In the genomic region with DNA sequence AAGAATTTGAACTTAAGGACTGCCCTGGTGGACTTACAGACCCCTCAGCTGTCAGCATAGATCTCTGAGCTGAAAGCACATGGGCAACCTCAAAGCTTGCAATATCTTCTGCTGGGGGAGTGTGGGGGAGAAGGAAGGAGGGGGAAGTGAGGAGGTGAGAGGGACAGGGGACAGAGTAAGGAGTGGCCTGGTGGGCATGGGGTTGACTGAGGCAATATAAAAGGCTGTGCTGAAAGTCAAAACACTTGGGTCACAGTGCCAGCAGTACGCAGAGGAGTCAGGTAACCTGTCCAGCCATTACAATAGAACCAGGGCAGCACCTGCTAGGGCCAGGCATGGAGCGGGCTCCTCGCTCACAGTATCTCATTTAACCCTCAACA, we compare ENCODE assay signal across 17 cellular contexts. TPM values are rescaled to one million over a fixed set of nuclear protein-coding genes. Genes with fewer than 3 reads are reported as not detected.
A peak's percentile ranks its signal among the peaks of the same experiment; 100 is the strongest.
DNase-seq lines count a peak whose midpoint lies in the region; ATAC-seq, FAIRE-seq and TF ChIP-seq lines count a peak whose summit lies in the region.
"Had no signal": no experiment of that assay in that cellular context is flagged by ENCODE, and none has a peak within 500 bp of the region (broad histone marks: within the 10 kb centered on the region; RNA-seq: fewer than 3 reads in every experiment).

No MANE protein-coding gene starts in this region.

- H3K79me2 ChIP-seq in astrocyte (ENCODE audit: insufficient read depth, low read length), result no peaks in the 10 kb centered on the region

- H3K4me2 ChIP-seq in A549, result peak overlapping the region; percentile 75
- peak overlapping the region; percentile 72 for H3K4me2 ChIP-seq in astrocyte (ENCODE audit: low read length)

- TF ChIP-seq RAD21 in A549 (conservative IDR thresholded peaks at IDR 0.05 in 1 of 2, IDR thresholded peaks at IDR 0.05 in 1 of 2), result no peak

- peaks cover 33% of the 10 kb centered on the region for H3K4me1 Mint-ChIP-seq in astrocyte (ENCODE audit: low read depth, unreplicated experiment)
- H3K4me1 Mint-ChIP-seq in activated CD8-positive, alpha-beta T cell treated with anti-CD3 and anti-CD28 coated beads, Interleukin-2, amount 10 ng/mL, durations not matched to agents 7 days and 5 days (ENCODE audit: low read depth), result no peaks in the 10 kb centered on the region
- H3K4me1 Mint-ChIP-seq in activated CD4-positive, alpha-beta T cell treated with anti-CD3 and anti-CD28 coated beads, Interleukin-2, amount 10 ng/mL, durations not matched to agents 24 days and 14 days, result no peaks in the 10 kb centered on the region
- H3K4me1 Mint-ChIP-seq: activated naive CD4-positive, alpha-beta T cell treated with anti-CD3 and anti-CD28 coated beads, Interleukin-2, amount 50 U/mL, for 24 hours had no signal

- no peaks in the 10 kb centered on the region for H3K36me3 ChIP-seq in astrocyte (ENCODE audit: insufficient read depth, low read length)
- H3K36me3 ChIP-seq in right atrium auricular region, result no peaks in the 10 kb centered on the region
- H3K36me3 ChIP-seq in sigmoid colon, result no peaks in the 10 kb centered on the region
- H3K36me3 ChIP-seq: neutrophil had no signal

- CTCF ChIA-PET in A549 (lab: Yijun Ruan, JAX), result interaction anchor here (0.6 to 2.8 kb wide), 8 partner anchors 9 to 169 kb away, joined by 3 to 14 read pairs (median 4); partner anchors contain the start of gene PPP1R3C
- CTCF ChIA-PET in activated CD8-positive, alpha-beta T cell treated with anti-CD3 and anti-CD28 coated beads, Interleukin-2, amount 10 ng/mL, durations not matched to agents 7 days and 5 days (lab: Charles Lee), result no interaction called here

- TF ChIP-seq CTCF in A549 (IDR thresholded peaks at IDR 0.05), result no peak
- TF ChIP-seq CTCF in astrocyte (IDR thresholded peaks at IDR 0.05; ENCODE audit: insufficient read depth, low read depth, low read length), result no peak
- TF ChIP-seq CTCF in right atrium auricular region (IDR thresholded peaks at IDR 0.05), result no peak
- no peak for TF ChIP-seq CTCF in sigmoid colon (IDR thresholded peaks at IDR 0.05)

- DNase-seq in A549 (ENCODE audit: low read depth in 1 of 2, low spot score in 1 of 2) (no peak), astrocyte (ENCODE audit: low read depth) (no peak), right atrium auricular region (ENCODE audit: low spot score) (no peak), sigmoid colon (no peak), HPDE6-E6E7 (ENCODE audit: extremely low spot score) (no peak)
- DNase-seq in activated CD8-positive, alpha-beta T cell treated with anti-CD3 and anti-CD28 coated beads, Interleukin-2, amount 10 ng/mL, durations not matched to agents 7 days and 5 days, result no peak
- no peak for DNase-seq in activated CD4-positive, alpha-beta T cell treated with anti-CD3 and anti-CD28 coated beads, Interleukin-2, amount 10 ng/mL, durations not matched to agents 24 days and 14 days
- DNase-seq: activated CD4-positive, CD25-positive, alpha-beta regulatory T cell treated with anti-CD3 and anti-CD28 coated beads, Interleukin-2, amount 50 U/mL, for 72 hours; erythroblast; NCI-H187; stimulated activated CD4-positive, alpha-beta T cell treated with anti-CD3 and anti-CD28 coated beads, Interleukin-12 subunit alpha, Interleukin-12 subunit beta, amount 100 ng/mL, for 4 hours had no signal

- no peak overlapping the region for H3K4me3 Mint-ChIP-seq in astrocyte (ENCODE audit: unreplicated experiment)
- no peak overlapping the region for H3K4me3 Mint-ChIP-seq in activated CD8-positive, alpha-beta T cell treated with anti-CD3 and anti-CD28 coated beads, Interleukin-2, amount 10 ng/mL, durations not matched to agents 7 days and 5 days
- H3K4me3 Mint-ChIP-seq in activated CD4-positive, alpha-beta T cell treated with anti-CD3 and anti-CD28 coated beads, Interleukin-2, amount 10 ng/mL, durations not matched to agents 24 days and 14 days, result no peak overlapping the region
- H3K4me3 Mint-ChIP-seq: activated naive CD4-positive, alpha-beta T cell treated with anti-CD3 and anti-CD28 coated beads, Interleukin-2, amount 50 U/mL, for 24 hours had no signal

- H4K20me1 ChIP-seq in astrocyte (ENCODE audit: insufficient read depth, low read length), result no peaks in the 10 kb centered on the region

- no peaks in the 10 kb centered on the region for H3K27me3 Mint-ChIP-seq in astrocyte (ENCODE audit: low read depth, unreplicated experiment)
- peaks cover 8% of the 10 kb centered on the region for H3K27me3 Mint-ChIP-seq in activated CD8-positive, alpha-beta T cell treated with anti-CD3 and anti-CD28 coated beads, Interleukin-2, amount 10 ng/mL, durations not matched to agents 7 days and 5 days (ENCODE audit: low read depth)
- peaks cover 4% of the 10 kb centered on the region for H3K27me3 Mint-ChIP-seq in activated CD4-positive, alpha-beta T cell treated with anti-CD3 and anti-CD28 coated beads, Interleukin-2, amount 10 ng/mL, durations not matched to agents 24 days and 14 days

- H3K9me3 Mint-ChIP-seq in astrocyte (ENCODE audit: unreplicated experiment), result no peaks in the 10 kb centered on the region
- no peaks in the 10 kb centered on the region for H3K9me3 Mint-ChIP-seq in activated CD8-positive, alpha-beta T cell treated with anti-CD3 and anti-CD28 coated beads, Interleukin-2, amount 10 ng/mL, durations not matched to agents 7 days and 5 days (ENCODE audit: insufficient read depth)
- H3K9me3 Mint-ChIP-seq in activated CD4-positive, alpha-beta T cell treated with anti-CD3 and anti-CD28 coated beads, Interleukin-2, amount 10 ng/mL, durations not matched to agents 24 days and 14 days, result no peaks in the 10 kb centered on the region
- H3K9me3 Mint-ChIP-seq: activated naive CD4-positive, alpha-beta T cell treated with anti-CD3 and anti-CD28 coated beads, Interleukin-2, amount 50 U/mL, for 24 hours had no signal

- ATAC-seq in A549 (peak; percentile 1 to 4; a peak in 3 of 6 replicates), HG03025 (IDR thresholded peaks at IDR 0.05; ENCODE audit: low FRiP score, unreplicated experiment) (no peak)
- no peak for ATAC-seq in activated CD8-positive, alpha-beta T cell treated with anti-CD3 and anti-CD28 coated beads, Interleukin-2, amount 10 ng/mL, durations not matched to agents 7 days and 5 days

- H3K4me3 ChIP-seq in A549, result 0 out of 3 replicates have a peak overlapping the region, but pooled peaks have one; percentile 0
- H3K4me3 ChIP-seq in astrocyte (ENCODE audit: insufficient read depth, low read depth, low read length), result no peak overlapping the region
- H3K4me3 ChIP-seq in right atrium auricular region, result no peak overlapping the region
- H3K4me3 ChIP-seq in sigmoid colon, result no peak overlapping the region

- intact Hi-C loops in sigmoid colon (cut with DNase I), result loop anchor here (2.0 kb wide), 1 partner anchor 43 kb away; the partner anchor contains the start of gene PPP1R3C
- intact Hi-C loops in activated CD4-positive, alpha-beta T cell treated with anti-CD3 and anti-CD28 coated beads, Interleukin-2, amount 10 ng/mL, durations not matched to agents 24 days and 14 days (cut with micrococcal nuclease), result no loop called here

- peaks cover 66% of the 10 kb centered on the region for H3K4me1 ChIP-seq in A549
- peaks cover 46% of the 10 kb centered on the region for H3K4me1 ChIP-seq in astrocyte (ENCODE audit: insufficient read depth, low read length)
- peaks cover 0 to 82% of the 10 kb centered on the region in 2 donors for H3K4me1 ChIP-seq in right atrium auricular region
- peaks cover 2 to 67% (median 62%) of the 10 kb centered on the region in 4 donors for H3K4me1 ChIP-seq in sigmoid colon

- no peak overlapping the region for H3K9ac ChIP-seq in astrocyte (ENCODE audit: low read length)

- no peaks in the 10 kb centered on the region for H3K36me3 Mint-ChIP-seq in astrocyte (ENCODE audit: low read depth, unreplicated experiment)
- no peaks in the 10 kb centered on the region for H3K36me3 Mint-ChIP-seq in activated CD8-positive, alpha-beta T cell treated with anti-CD3 and anti-CD28 coated beads, Interleukin-2, amount 10 ng/mL, durations not matched to agents 7 days and 5 days (ENCODE audit: low read depth)
- H3K36me3 Mint-ChIP-seq in activated CD4-positive, alpha-beta T cell treated with anti-CD3 and anti-CD28 coated beads, Interleukin-2, amount 10 ng/mL, durations not matched to agents 24 days and 14 days (ENCODE audit: low read depth), result no peaks in the 10 kb centered on the region
- H3K36me3 Mint-ChIP-seq: activated naive CD4-positive, alpha-beta T cell treated with anti-CD3 and anti-CD28 coated beads, Interleukin-2, amount 50 U/mL, for 24 hours had no signal

- H3K9me3 ChIP-seq in A549 (no peaks in the 10 kb centered on the region), astrocyte (ENCODE audit: insufficient read depth, low read depth, low read length) (no peaks in the 10 kb centered on the region), right atrium auricular region (no peaks in the 10 kb centered on the region), sigmoid colon (no peaks in the 10 kb centered on the region)
- H3K9me3 ChIP-seq: neutrophil had no signal

- peak overlapping the region; percentile 93 to 94 for H3K27ac ChIP-seq in A549
- no peak overlapping the region for H3K27ac ChIP-seq in astrocyte (ENCODE audit: low read depth, low read length)
- peak overlapping the region; percentile 86 to 89 for H3K27ac ChIP-seq in right atrium auricular region
- H3K27ac ChIP-seq in sigmoid colon, result peak overlapping the region; percentile 85 to 95 (median 90)
- H3K27ac ChIP-seq: neutrophil had no signal

- FAIRE-seq in A549 (lab: Jason Lieb, UNC), result no peak
- FAIRE-seq in astrocyte (lab: Jason Lieb, UNC), result no peak
- FAIRE-seq: A204.1, GM12892 had no signal

- H3K27me3 ChIP-seq in astrocyte (ENCODE audit: insufficient read depth, low read length) (no peaks in the 10 kb centered on the region), right atrium auricular region (no peaks in the 10 kb centered on the region), sigmoid colon (no peaks in the 10 kb centered on the region)
- H3K27me3 ChIP-seq: neutrophil had no signal

- H3K27ac Mint-ChIP-seq in astrocyte (ENCODE audit: unreplicated experiment), result no peak overlapping the region
- no peak overlapping the region for H3K27ac Mint-ChIP-seq in activated CD8-positive, alpha-beta T cell treated with anti-CD3 and anti-CD28 coated beads, Interleukin-2, amount 10 ng/mL, durations not matched to agents 7 days and 5 days
- H3K27ac Mint-ChIP-seq in activated CD4-positive, alpha-beta T cell treated with anti-CD3 and anti-CD28 coated beads, Interleukin-2, amount 10 ng/mL, durations not matched to agents 24 days and 14 days, result no peak overlapping the region
- H3K27ac Mint-ChIP-seq: activated naive CD4-positive, alpha-beta T cell treated with anti-CD3 and anti-CD28 coated beads, Interleukin-2, amount 50 U/mL, for 24 hours had no signal

- POLR2A ChIA-PET in A549 (lab: Yijun Ruan, JAX), result interaction anchor here (4.3 kb wide), 1 partner anchor 43 kb away, joined by 37 read pairs; the partner anchor contains the start of gene PPP1R3C
- POLR2A ChIA-PET in activated CD8-positive, alpha-beta T cell treated with anti-CD3 and anti-CD28 coated beads, Interleukin-2, amount 10 ng/mL, durations not matched to agents 7 days and 5 days (lab: Charles Lee), result no interaction called here

- no peak for TF ChIP-seq POLR2A in A549 (IDR thresholded peaks at IDR 0.05; ENCODE audit: low read length)
- TF ChIP-seq POLR2A in sigmoid colon (IDR thresholded peaks at IDR 0.05), result no peak

- TF ChIP-seq EP300 in A549 (IDR thresholded peaks at IDR 0.05) (no peak), sigmoid colon (IDR thresholded peaks at IDR 0.05) (no peak)

- H2AFZ ChIP-seq in astrocyte (ENCODE audit: low read depth, low read length), result no peak overlapping the region

- WGBS in A549 (ENCODE audit: missing lambda C conversion rate), result 92% methylated on average over 3 of the region's 3 CpGs
- 92 to 98% methylated on average over 3 of the region's 3 CpGs for WGBS in sigmoid colon, 2 donors

RNA-seq across cellular contexts. Expression of gene PPP1R3C, which starts 43.2 kb away (rescaled TPM):
- polyA plus RNA-seq in A549 (2011; rRNA removed) (19.7 and 20.0 TPM in 2 replicates), A549 (2017; fragmentation: RNase III; extraction: RNeasy Plus Mini Kit Qiagen cat#74134 plus additional on column Dnase treatment) (9.8 to 10.9 TPM (median 10.5 TPM) in 3 replicates), sigmoid colon (1 to 10 TPM; 1.9 to 4.2 (median 3.2) TPM)
- 4.4 and 5.5 TPM in 2 replicates for polyA plus RNA-seq in A549 (2012; cell fraction: cytosol; rRNA removed)
- 2.3 and 3.9 TPM in 2 replicates for polyA plus RNA-seq in A549 (2012; cell fraction: nucleus; rRNA removed)
- polyA minus RNA-seq in A549 (2011; rRNA and poly(A)+ RNA removed), result 19.0 and 21.4 TPM in 2 replicates
- total RNA-seq in astrocyte (3.7 and 4.9 TPM in 2 replicates), right atrium auricular region (100 to 1,000 TPM in 1 of 2 donors, 10 to 100 TPM in 1; 58.0 to 250 TPM), sigmoid colon (10 to 100 TPM; 23.7 to 40.0 (median 34.4) TPM)
- not detected for total RNA-seq in activated CD8-positive, alpha-beta T cell treated with anti-CD3 and anti-CD28 coated beads, Interleukin-2, amount 10 ng/mL, durations not matched to agents 7 days and 5 days
- 0.14 and 0.21 TPM in 2 replicates for total RNA-seq in activated CD4-positive, alpha-beta T cell treated with anti-CD3 and anti-CD28 coated beads, Interleukin-2, amount 10 ng/mL, durations not matched to agents 24 days and 14 days
- total RNA-seq: T-helper 2 cell treated with Interferon-gamma antibody and Interleukin-4, amounts not matched to agents 100 ng/mL and 5 ng/mL, for 36 hours had no signal

Comparison
In these comparisons a context has a peak if more than half of its experiments do, and no peak if none do; other contexts are left out.
1. ATAC-seq: peak in A549 (2 of 2); none in HG03025 (single experiment) and activated CD8-positive, alpha-beta T cell treated with anti-CD3 and anti-CD28 coated beads, Interleukin-2, amount 10 ng/mL, durations not matched to agents 7 days and 5 days (single experiment).